Comparison of ENCODE assay signal across 1 cellular context in genomic region chr5:35004200-35004599, GRCh38.
TF ChIP-seq lines count a peak whose summit lies in the region.

No MANE protein-coding gene starts in this region.

TF ChIP-seq in GM23338, 12 proteins besides CTCF, POLR2A, EP300 and RAD21 (continued from another document):
- TF ChIP-seq REST (IDR thresholded peaks at IDR 0.05; ENCODE audit: unreplicated experiment) (no peak), CREB1 (CRISPR knock-in tag; IDR thresholded peaks at IDR 0.05; ENCODE audit: low read depth) (no peak), EZH2 (IDR thresholded peaks at IDR 0.05; ENCODE audit: low read depth, unreplicated experiment) (no peak), ZNF114 (CRISPR knock-in tag; IDR thresholded peaks at IDR 0.05) (no peak)
